ENCODE assay signal across 9 cellular contexts in genomic region chr14:65301862-65302539, GRCh38.
A peak's percentile ranks its signal among the peaks of the same experiment; 100 is the strongest.
DNase-seq lines count a peak whose midpoint lies in the region; ATAC-seq, FAIRE-seq and TF ChIP-seq lines count a peak whose summit lies in the region.
"Had no signal": no experiment of that assay in that cellular context is flagged by ENCODE, and none has a peak within 500 bp of the region (broad histone marks: within the 10 kb centered on the region; RNA-seq: fewer than 3 reads in every experiment).

No MANE protein-coding gene starts in this region.

- no peak overlapping the region for H3K27ac ChIP-seq in K562 (ENCODE audit: extremely low read depth, low read depth, low read length)
- H3K27ac ChIP-seq in effector memory CD4-positive, alpha-beta T cell (ENCODE audit: insufficient read depth, low read length, poor library complexity, severe bottlenecking) = no peak overlapping the region

- peak; percentile 65; the same call in 1 of the 2 replicates for TF ChIP-seq EP300 in K562 (IDR thresholded peaks at IDR 0.05; ENCODE audit: low read length)

- no peak overlapping the region for H3K4me2 ChIP-seq in K562 (ENCODE audit: insufficient read depth, low read length)

- TF ChIP-seq RAD21 in K562 (CRISPR knock-in tag; conservative IDR thresholded peaks at IDR 0.05 in 1 of 2, IDR thresholded peaks at IDR 0.05 in 1 of 2) = no peak

- peak; percentile 65 for ATAC-seq in GM21423 (IDR thresholded peaks at IDR 0.05; ENCODE audit: unreplicated experiment)
- ATAC-seq in HG03520 (IDR thresholded peaks at IDR 0.05; ENCODE audit: unreplicated experiment) = peak; percentile 51
- peak; percentile 91 for ATAC-seq in K562
- no peak for ATAC-seq in activated CD4-positive, CD25-positive, alpha-beta regulatory T cell treated with anti-CD3 and anti-CD28 coated beads, Interleukin-2, amount 50 U/mL, for 24 hours
- ATAC-seq: Panc1 had no signal

- peak; percentile 92 for FAIRE-seq in K562 (lab: Jason Lieb, UNC)

- in situ Hi-C loops in K562 (cut with MboI) = no loop called here

- no peaks in the 10 kb centered on the region for H3K9me1 ChIP-seq in K562 (ENCODE audit: control insufficient read depth, insufficient read depth, low read length)

- no peaks in the 10 kb centered on the region for H3K27me3 ChIP-seq in K562 (ENCODE audit: control insufficient read depth in 2 of 2, insufficient read depth in 2 of 2, low read length in 2 of 2)
- H3K27me3 ChIP-seq in effector memory CD4-positive, alpha-beta T cell (replicated peaks; ENCODE audit: control insufficient read depth, insufficient read depth, low read length, poor library complexity, severe bottlenecking) = no peaks in the 10 kb centered on the region

- peak; percentile 92 for DNase-seq in GM12865 (ENCODE audit: low read depth)
- peak; percentile 39 to 81 (median 53) for DNase-seq in K562 (ENCODE audit: extremely low read depth in 1 of 4, low spot score in 3 of 4)
- no peak for DNase-seq in H4 (ENCODE audit: low spot score)
- DNase-seq in effector memory CD4-positive, alpha-beta T cell = no peak
- no peak for DNase-seq in NCI-H748 (lab: John Stamatoyannopoulos, UW; ENCODE audit: unreplicated experiment)

- BruUV-seq in K562 (replicated peaks; lab: Mats Ljungman, UMichigan) = no TSS peak

- H4K20me1 ChIP-seq in K562 (replicated peaks; ENCODE audit: control insufficient read depth, insufficient read depth, low read length) = no peaks in the 10 kb centered on the region

- no peak for TF ChIP-seq CTCF in GM12865 (IDR thresholded peaks at IDR 0.05; ENCODE audit: insufficient read depth, low read depth, low read length, missing control alignments)
- TF ChIP-seq CTCF in K562 (IDR thresholded peaks at IDR 0.05 in 2 of 3, conservative IDR thresholded peaks at IDR 0.05 in 1 of 3; ENCODE audit: insufficient read depth in 2 of 3, low read depth in 1 of 3, low read length in 3 of 3) = no peak

- peaks cover 3 to 13% of the 10 kb centered on the region in 2 experiments; a peak in 3 of 5 replicates for H3K4me1 ChIP-seq in K562 (replicated peaks in 1 of 2; ENCODE audit: control insufficient read depth in 2 of 2, insufficient read depth in 2 of 2, low read length in 2 of 2)
- H3K4me1 ChIP-seq in effector memory CD4-positive, alpha-beta T cell (ENCODE audit: control insufficient read depth, insufficient read depth, low read length, poor library complexity, severe bottlenecking) = peaks cover 8% of the 10 kb centered on the region

- no peak for TF ChIP-seq POLR2A in K562 (conservative IDR thresholded peaks at IDR 0.05)

- H2AFZ ChIP-seq in K562 (ENCODE audit: low read depth, low read length) = no peak overlapping the region

- intact Hi-C loops in K562 (cut with micrococcal nuclease) = no loop called here

- POLR2A ChIA-PET in K562 (lab: Yijun Ruan, JAX) = interaction anchor here (0.6 to 0.9 kb wide), 3 partner anchors 13 to 69 kb away, joined by 3 to 4 read pairs (median 3); no protein-coding TSS in a partner anchor

- H3K9me3 ChIP-seq in K562 (replicated peaks; ENCODE audit: control insufficient read depth, insufficient read depth, low read depth, low read length) = no peaks in the 10 kb centered on the region
- H3K9me3 ChIP-seq in effector memory CD4-positive, alpha-beta T cell (ENCODE audit: control insufficient read depth, low read length) = no peaks in the 10 kb centered on the region

- H3K79me2 ChIP-seq in K562 (ENCODE audit: control insufficient read depth, insufficient read depth, low read length) = no peaks in the 10 kb centered on the region

- H3K4me3 ChIP-seq in GM12865 (ENCODE audit: low read depth, low read length) (peak overlapping the region; percentile 61), K562 (no peak overlapping the region)
- no peak overlapping the region for H3K4me3 ChIP-seq in effector memory CD4-positive, alpha-beta T cell (ENCODE audit: insufficient read depth, low read depth, low read length, poor library complexity, severe bottlenecking)

- H3K36me3 ChIP-seq in K562 (ENCODE audit: control insufficient read depth, insufficient read depth, low read length) = no peaks in the 10 kb centered on the region
- H3K36me3 ChIP-seq in effector memory CD4-positive, alpha-beta T cell (ENCODE audit: control insufficient read depth, insufficient read depth, low read length) = no peaks in the 10 kb centered on the region

- WGBS in K562 (ENCODE audit: insufficient coverage, low coverage, missing lambda C conversion rate) = 0% methylated on average over 7 of the region's 7 CpGs

- no peak overlapping the region for H3K9ac ChIP-seq in K562 (ENCODE audit: insufficient read depth in 1 of 2, low read depth in 2 of 2, low read length in 2 of 2)

- CTCF ChIA-PET in K562 (lab: Yijun Ruan, JAX; ENCODE audit: low intra/inter-chr PET ratio) = no interaction called here

TF ChIP-seq in K562, 482 proteins besides CTCF, POLR2A, EP300 and RAD21 (continues in another document):
- TF ChIP-seq MAZ (CRISPR knock-in tag; conservative IDR thresholded peaks at IDR 0.05 in 1 of 2, IDR thresholded peaks at IDR 0.05 in 1 of 2) = peak in 1 of 2 experiments; percentile 65; a peak in 3 of 4 replicates
- no peak for TF ChIP-seq ZNF780A (CRISPR knock-in tag; IDR thresholded peaks at IDR 0.05)
- peak; percentile 65; the same call in 1 of the 2 replicates for TF ChIP-seq LCOR (CRISPR knock-in tag; IDR thresholded peaks at IDR 0.05)
- TF ChIP-seq KLF16 (IDR thresholded peaks at IDR 0.05) = peak; percentile 89
- TF ChIP-seq CREM (IDR thresholded peaks at IDR 0.05; ENCODE audit: low read depth) = 0 out of 2 replicates have a peak, but pooled peaks have one; percentile 29
- TF ChIP-seq HDAC2 (IDR thresholded peaks at IDR 0.05) = peak; percentile 80
- TF ChIP-seq TBL1XR1 (IDR thresholded peaks at IDR 0.05; ENCODE audit: low read length in 2 of 2) = 0 out of 4 replicates have a peak, but pooled peaks of 1 of the 2 experiments have one; percentile 28
- TF ChIP-seq ID3 (CRISPR knock-in tag; IDR thresholded peaks at IDR 0.05) = no peak
- TF ChIP-seq ID3 (tag; IDR thresholded peaks at IDR 0.05) = 0 out of 2 replicates have a peak, but pooled peaks have one; percentile 44
- peak; percentile 58; the same call in 1 of the 2 replicates for TF ChIP-seq PHB2 (IDR thresholded peaks at IDR 0.05; ENCODE audit: low read depth)
- TF ChIP-seq ZNF146 (CRISPR knock-in tag; IDR thresholded peaks at IDR 0.05; ENCODE audit: unreplicated experiment) = no peak
- no peak for TF ChIP-seq E2F3 (CRISPR knock-in tag; IDR thresholded peaks at IDR 0.05)
- TF ChIP-seq CBFA2T3 (IDR thresholded peaks at IDR 0.05) = peak; percentile 94
- TF ChIP-seq, protein P1, sequence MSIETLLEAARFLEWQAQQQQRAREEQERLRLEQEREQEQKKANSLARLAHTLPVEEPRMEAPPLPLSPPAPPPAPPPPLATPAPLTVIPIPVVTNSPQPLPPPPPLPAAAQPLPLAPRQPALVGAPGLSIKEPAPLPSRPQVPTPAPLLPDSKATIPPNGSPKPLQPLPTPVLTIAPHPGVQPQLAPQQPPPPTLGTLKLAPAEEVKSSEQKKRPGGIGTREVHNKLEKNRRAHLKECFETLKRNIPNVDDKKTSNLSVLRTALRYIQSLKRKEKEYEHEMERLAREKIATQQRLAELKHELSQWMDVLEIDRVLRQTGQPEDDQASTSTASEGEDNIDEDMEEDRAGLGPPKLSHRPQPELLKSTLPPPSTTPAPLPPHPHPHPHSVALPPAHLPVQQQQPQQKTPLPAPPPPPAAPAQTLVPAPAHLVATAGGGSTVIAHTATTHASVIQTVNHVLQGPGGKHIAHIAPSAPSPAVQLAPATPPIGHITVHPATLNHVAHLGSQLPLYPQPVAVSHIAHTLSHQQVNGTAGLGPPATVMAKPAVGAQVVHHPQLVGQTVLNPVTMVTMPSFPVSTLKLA (conservative IDR thresholded peaks at IDR 0.05) = 0 out of 4 replicates have a peak, but pooled peaks of 1 of the 2 experiments have one; percentile 18
- peak; percentile 43; the same call in 1 of the 2 replicates for TF ChIP-seq CC2D1A (IDR thresholded peaks at IDR 0.05)
- 0 out of 2 replicates have a peak, but pooled peaks have one; percentile 18 for TF ChIP-seq CHAMP1 (IDR thresholded peaks at IDR 0.05)
- peak; percentile 55 for TF ChIP-seq STAT5A (IDR thresholded peaks at IDR 0.05; ENCODE audit: borderline replicate concordance, low read length)

Comparison
In these comparisons a context has a peak if more than half of its experiments do, and no peak if none do; other contexts are left out.
1. DNase-seq: peak in GM12865 (single experiment) and K562 (4 of 4); none in H4 (single experiment), effector memory CD4-positive, alpha-beta T cell (0 of 3) and NCI-H748 (single experiment).
2. ATAC-seq: peak in GM21423 (single experiment), HG03520 (single experiment) and K562 (single experiment); none in activated CD4-positive, CD25-positive, alpha-beta regulatory T cell treated with anti-CD3 and anti-CD28 coated beads, Interleukin-2, amount 50 U/mL, for 24 hours (0 of 2).